ENCODE assay signal across 16 cellular contexts in genomic region chr17:38550661-38551060, GRCh38. TPM values are rescaled to one million over a fixed set of nuclear protein-coding genes. Genes with fewer than 3 reads are reported as not detected.
DNase-seq lines count a peak whose midpoint lies in the region; ATAC-seq and TF ChIP-seq lines count a peak whose summit lies in the region.
"Had no signal": no experiment of that assay in that cellular context is flagged by ENCODE, and none has a peak within 500 bp of the region (broad histone marks: within the 10 kb centered on the region; RNA-seq: fewer than 3 reads in every experiment).

No MANE protein-coding gene starts in this region.

- ATAC-seq in GM18861 (IDR thresholded peaks at IDR 0.05; ENCODE audit: unreplicated experiment), result no peak

- TF ChIP-seq CTCF in fibroblast of mammary gland (conservative IDR thresholded peaks at IDR 0.05; ENCODE audit: control insufficient read depth, insufficient read depth, low read depth, low read length), result no peak

- no peaks in the 10 kb centered on the region for H3K9me3 Mint-ChIP-seq in activated naive CD8-positive, alpha-beta T cell treated with anti-CD3 and anti-CD28 coated beads for 36 hours
- H3K9me3 Mint-ChIP-seq: H9 had no signal

- DNase-seq in AG20443 (ENCODE audit: low spot score) (peak; percentile 96), RKO (ENCODE audit: low spot score) (peak; percentile 72), fibroblast of mammary gland (ENCODE audit: low read depth) (peak; percentile 78), myocyte (ENCODE audit: low read depth) (peak; percentile 46), MV-4-11 (lab: John Stamatoyannopoulos, UW) (no peak), COLO668 (lab: John Stamatoyannopoulos, UW; ENCODE audit: unreplicated experiment) (no peak)
- DNase-seq in activated naive CD8-positive, alpha-beta T cell treated with anti-CD3 and anti-CD28 coated beads for 36 hours, result no peak
- DNase-seq: activated naive CD4-positive, alpha-beta T cell; GDM1; H9; MM.1S; NCI-H510A treated with DMSO at 0.1 percent for 48 hours; spleen; stimulated activated CD8-positive, alpha-beta memory T cell treated with anti-CD3 and anti-CD28 coated beads, Interleukin-4, amount 100 ng/mL, for 48 hours had no signal

- H3K27ac Mint-ChIP-seq in activated naive CD8-positive, alpha-beta T cell treated with anti-CD3 and anti-CD28 coated beads for 36 hours, result no peak overlapping the region
- H3K27ac Mint-ChIP-seq: B cell, H9 had no signal

- no peaks in the 10 kb centered on the region for H3K36me3 Mint-ChIP-seq in activated naive CD8-positive, alpha-beta T cell treated with anti-CD3 and anti-CD28 coated beads for 36 hours

- H3K4me3 Mint-ChIP-seq in activated naive CD8-positive, alpha-beta T cell treated with anti-CD3 and anti-CD28 coated beads for 36 hours, result no peak overlapping the region
- H3K4me3 Mint-ChIP-seq: B cell, H9 had no signal

- peaks cover 12% of the 10 kb centered on the region for H3K27me3 Mint-ChIP-seq in activated naive CD8-positive, alpha-beta T cell treated with anti-CD3 and anti-CD28 coated beads for 36 hours

- no peak overlapping the region for H3K4me3 ChIP-seq in fibroblast of mammary gland (ENCODE audit: control insufficient read depth, low read depth, low read length)
- H3K4me3 ChIP-seq: spleen had no signal

- no peaks in the 10 kb centered on the region for H3K4me1 Mint-ChIP-seq in activated naive CD8-positive, alpha-beta T cell treated with anti-CD3 and anti-CD28 coated beads for 36 hours
- H3K4me1 Mint-ChIP-seq: B cell had no signal

RNA-seq across cellular contexts. Expression of gene SRCIN1, which starts 55.1 kb away (rescaled TPM):
- 0.08 TPM in 1 of 2 replicates, not detected in the other for total RNA-seq in myocyte
- 0.04 TPM for polyA plus RNA-seq in myocyte (2012)
- under 1 TPM; 0.37 to 0.42 TPM for total RNA-seq in activated naive CD8-positive, alpha-beta T cell treated with anti-CD3 and anti-CD28 coated beads for 36 hours

Comparison
In these comparisons a context has a peak if more than half of its experiments do, and no peak if none do; other contexts are left out.
1. DNase-seq: peak in AG20443 (single experiment), RKO (single experiment), fibroblast of mammary gland (single experiment) and myocyte (single experiment); none in activated naive CD8-positive, alpha-beta T cell treated with anti-CD3 and anti-CD28 coated beads for 36 hours (single experiment), MV-4-11 (single experiment) and COLO668 (single experiment).